In the genomic region with DNA sequence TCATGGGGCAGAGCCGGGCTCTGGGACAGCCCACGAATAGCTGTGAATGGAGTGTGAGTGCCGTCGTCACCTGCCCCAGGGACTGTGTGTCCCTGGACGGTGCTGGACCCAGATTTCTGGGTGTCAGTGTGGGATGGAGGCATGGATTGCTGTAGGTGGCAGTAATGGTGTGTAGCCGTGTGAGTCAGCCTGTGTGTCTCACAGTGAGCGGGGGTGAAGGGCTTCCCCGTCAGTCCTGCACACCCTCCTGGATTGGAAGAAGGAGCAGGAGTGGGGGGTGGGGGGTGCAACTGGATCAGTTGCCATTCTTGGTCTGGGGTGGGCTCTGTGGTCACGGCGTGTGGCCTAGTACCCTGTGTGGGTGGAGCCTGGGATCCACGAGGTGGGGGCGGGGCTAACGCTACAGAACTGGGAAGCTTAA, we compare ENCODE assay signal across 10 cellular contexts. TPM values are rescaled to one million over a fixed set of nuclear protein-coding genes. Genes with fewer than 3 reads are reported as not detected.
DNase-seq lines count a peak whose midpoint lies in the region; ATAC-seq, FAIRE-seq and TF ChIP-seq lines count a peak whose summit lies in the region.
"Had no signal": no experiment of that assay in that cellular context is flagged by ENCODE, and none has a peak within 500 bp of the region (broad histone marks: within the 10 kb centered on the region; RNA-seq: fewer than 3 reads in every experiment).

No MANE protein-coding gene starts in this region.

- H4K8ac ChIP-seq in neuronal stem cell (ENCODE audit: low read depth, low read length), result peak overlapping the region; percentile 23

- peak overlapping the region; percentile 10 for H2BK15ac ChIP-seq in neuronal stem cell (ENCODE audit: low read length)

- H3K36me3 ChIP-seq in HUES6 (ENCODE audit: control insufficient read depth, insufficient read depth, low read length), result peaks cover 10% of the 10 kb centered on the region
- H3K36me3 ChIP-seq in bronchial epithelial cell (ENCODE audit: control insufficient read depth, insufficient read depth, low read length), result peaks cover under 1% of the 10 kb centered on the region
- peaks cover 0 to 8% of the 10 kb centered on the region in 2 donors for H3K36me3 ChIP-seq in neuronal stem cell (replicated peaks in 1 of 2; ENCODE audit: control insufficient read depth in 2 of 2, insufficient read depth in 2 of 2, low read length in 2 of 2)

- H3K14ac ChIP-seq in neuronal stem cell (ENCODE audit: low read length), result no peak overlapping the region

- peak overlapping the region; percentile 88 for H2AK5ac ChIP-seq in neuronal stem cell (ENCODE audit: low read depth, low read length)

- no CpG with 5 or more reads among the region's 13 CpGs for WGBS in neuronal stem cell (ENCODE audit: extremely low coverage in 2 of 2, insufficient read length in 2 of 2, insufficient replicate concordance in 1 of 2), 2 donors

- no peaks in the 10 kb centered on the region for H3K9me3 ChIP-seq in HUES6 (ENCODE audit: control insufficient read depth, insufficient read depth, low read depth, low read length)
- H3K9me3 ChIP-seq in neuronal stem cell (replicated peaks in 1 of 2; ENCODE audit: control insufficient read depth in 2 of 2, insufficient read depth in 1 of 2, low read depth in 1 of 2, low read length in 2 of 2), result no peaks in the 10 kb centered on the region
- H3K9me3 ChIP-seq: psoas muscle had no signal

- H3K27me3 ChIP-seq in HUES6 (ENCODE audit: control insufficient read depth, insufficient read depth, low read length) (peaks cover 32% of the 10 kb centered on the region), bronchial epithelial cell (ENCODE audit: control insufficient read depth, insufficient read depth, low read length) (no peaks in the 10 kb centered on the region), neuronal stem cell (ENCODE audit: control insufficient read depth in 3 of 3, insufficient read depth in 3 of 3, low read depth in 1 of 3, low read length in 3 of 3) (peaks cover 0 to 20% (median 0%) of the 10 kb centered on the region in 3 experiments)

- no peak overlapping the region for H2BK12ac ChIP-seq in neuronal stem cell (ENCODE audit: low read length)

- H3K9ac ChIP-seq in HUES6 (ENCODE audit: low read length) (no peak overlapping the region), neuronal stem cell (ENCODE audit: low read depth, low read length, poor library complexity) (peak overlapping the region; percentile 46)
- H3K9ac ChIP-seq: KMS-11 had no signal

- no peak overlapping the region for H2BK120ac ChIP-seq in neuronal stem cell (ENCODE audit: low read depth, low read length)

- peak overlapping the region; percentile 29 for H3K23ac ChIP-seq in neuronal stem cell (ENCODE audit: low read depth, low read length, poor library complexity)

- H3K79me1 ChIP-seq in neuronal stem cell (ENCODE audit: low read depth, low read length), result no peaks in the 10 kb centered on the region

- peak overlapping the region; percentile 72 for H2AFZ ChIP-seq in neuronal stem cell (ENCODE audit: low read length)

- no peak overlapping the region for H3K4ac ChIP-seq in neuronal stem cell (ENCODE audit: low read length)

- H3K4me1 ChIP-seq in HUES6 (ENCODE audit: control insufficient read depth, insufficient read depth, low read length), result peaks cover 27% of the 10 kb centered on the region
- H3K4me1 ChIP-seq in neuronal stem cell (ENCODE audit: control insufficient read depth in 2 of 2, insufficient read depth in 1 of 2, low read depth in 1 of 2, low read length in 2 of 2), result peaks cover 27 to 35% of the 10 kb centered on the region in 2 donors
- H3K4me1 ChIP-seq: psoas muscle had no signal

- H3K4me2 ChIP-seq in neuronal stem cell (ENCODE audit: insufficient read depth, low read length, poor library complexity, severe bottlenecking), result no peak overlapping the region
- H3K4me2 ChIP-seq: KMS-11 had no signal

- H3K18ac ChIP-seq in neuronal stem cell (ENCODE audit: low read length), result peak overlapping the region; percentile 24

- H3K27ac ChIP-seq in HUES6 (ENCODE audit: low read depth, low read length) (no peak overlapping the region), neuronal stem cell (replicated peaks; ENCODE audit: low read length) (no peak overlapping the region)
- H3K27ac ChIP-seq: KMS-11, psoas muscle had no signal

- no peak overlapping the region for H2BK5ac ChIP-seq in neuronal stem cell (ENCODE audit: low read length)

- no peak for ATAC-seq in HG03520 (IDR thresholded peaks at IDR 0.05; ENCODE audit: unreplicated experiment)
- no peak for ATAC-seq in GM21786 (IDR thresholded peaks at IDR 0.05; ENCODE audit: unreplicated experiment)
- ATAC-seq: psoas muscle had no signal

- H3K4me3 ChIP-seq in HUES6 (ENCODE audit: low read depth, low read length) (0 out of 2 replicates have a peak overlapping the region, but pooled peaks have one; percentile 14), bronchial epithelial cell (ENCODE audit: low read depth, low read length) (peak overlapping the region; percentile 26), neuronal stem cell (ENCODE audit: low read length in 2 of 2) (peak overlapping the region in 1 of 2 donors; percentile 29)
- H3K4me3 ChIP-seq: psoas muscle had no signal

- H4K91ac ChIP-seq in neuronal stem cell (ENCODE audit: low read depth, low read length, poor library complexity), result no peak overlapping the region

- peak; percentile 40 for TF ChIP-seq CTCF in bronchial epithelial cell (IDR thresholded peaks at IDR 0.05; ENCODE audit: insufficient read depth, low read length, severe bottlenecking)

- FAIRE-seq in bronchial epithelial cell (lab: Jason Lieb, UNC), result no peak

- DNase-seq in NCI-H345 (lab: John Stamatoyannopoulos, UW), result peak; percentile 68
- DNase-seq in NCI-H345 treated with DMSO at 0.1 percent for 48 hours (lab: John Stamatoyannopoulos, UW; ENCODE audit: unreplicated experiment), result no peak
- peak; percentile 68 for DNase-seq in bronchial epithelial cell (ENCODE audit: low read depth)
- DNase-seq in neuronal stem cell (ENCODE audit: low spot score), result no peak
- DNase-seq in NCI-H2171 treated with DMSO at 0.1 percent for 48 hours (lab: John Stamatoyannopoulos, UW), result no peak
- DNase-seq: psoas muscle had no signal

RNA-seq across cellular contexts. Expression of gene LTBP4, which starts 6.5 kb away (rescaled TPM):
- total RNA-seq in bronchial epithelial cell, result 20.7 and 21.6 TPM in 2 replicates
- 83.2 TPM for polyA plus RNA-seq in neuronal stem cell (2013, experiment 1 of 2)
- polyA plus RNA-seq in neuronal stem cell (2013, experiment 2 of 2), result 84.5 TPM

RNA-seq across cellular contexts. Expression of gene SHKBP1, which starts 18.0 kb away (rescaled TPM):
- 29.2 and 29.4 TPM in 2 replicates for total RNA-seq in bronchial epithelial cell
- 71.5 TPM for polyA plus RNA-seq in neuronal stem cell (2013, experiment 1 of 2)
- 74.4 TPM for polyA plus RNA-seq in neuronal stem cell (2013, experiment 2 of 2)

Comparison
In these comparisons a context has a peak if more than half of its experiments do, and no peak if none do; other contexts are left out.
1. DNase-seq: peak in NCI-H345 (single experiment) and bronchial epithelial cell (single experiment); none in NCI-H345 treated with DMSO at 0.1 percent for 48 hours (single experiment), neuronal stem cell (single experiment) and NCI-H2171 treated with DMSO at 0.1 percent for 48 hours (single experiment).